ENCODE assay signal across 11 cellular contexts in genomic region chr17:20074001-20074400, GRCh38.
DNase-seq lines count a peak whose midpoint lies in the region; ATAC-seq and TF ChIP-seq lines count a peak whose summit lies in the region.
"Had no signal": no experiment of that assay in that cellular context is flagged by ENCODE, and none has a peak within 500 bp of the region (broad histone marks: within the 10 kb centered on the region; RNA-seq: fewer than 3 reads in every experiment).

No MANE protein-coding gene starts in this region.

- no peak overlapping the region for H2AK5ac ChIP-seq in mesenchymal stem cell (ENCODE audit: low read length, severe bottlenecking)

- no peak overlapping the region for H3K14ac ChIP-seq in mesenchymal stem cell (ENCODE audit: low read length in 2 of 2)

- no peak overlapping the region for H2BK5ac ChIP-seq in mesenchymal stem cell (ENCODE audit: low read depth, low read length, poor library complexity, severe bottlenecking)

- H3K23ac ChIP-seq in mesenchymal stem cell (ENCODE audit: low read length in 2 of 2) = no peak overlapping the region

- H4K91ac ChIP-seq in mesenchymal stem cell (ENCODE audit: low read length) = no peak overlapping the region

- no peaks in the 10 kb centered on the region for H3K79me1 ChIP-seq in mesenchymal stem cell (replicated peaks; ENCODE audit: low read length, poor library complexity, severe bottlenecking)

- H3K27ac Mint-ChIP-seq in activated T-cell treated with anti-CD3 and anti-CD28 coated beads, Interleukin-2, amount 50 U/mL, for 24 hours = peak overlapping the region; percentile 22
- peak overlapping the region; percentile 80 for H3K27ac Mint-ChIP-seq in activated naive CD8-positive, alpha-beta T cell treated with anti-CD3 and anti-CD28 coated beads, Interleukin-2, amount 50 U/mL, for 24 hours
- H3K27ac Mint-ChIP-seq: activated B cell treated with CpG ODN at 0.5 μM for 24 hours, mesothelial cell of epicardium had no signal

- H3K27ac ChIP-seq in mesenchymal stem cell (ENCODE audit: low read length, poor library complexity, severe bottlenecking) = no peak overlapping the region
- peak overlapping the region; percentile 59 to 77 for H3K27ac ChIP-seq in tibial artery

- no peak for TF ChIP-seq CTCF in tibial artery (IDR thresholded peaks at IDR 0.05)

- peaks cover 29% of the 10 kb centered on the region for H3K4me1 Mint-ChIP-seq in activated T-cell treated with anti-CD3 and anti-CD28 coated beads, Interleukin-2, amount 50 U/mL, for 24 hours (ENCODE audit: low read depth)
- H3K4me1 Mint-ChIP-seq in activated naive CD8-positive, alpha-beta T cell treated with anti-CD3 and anti-CD28 coated beads, Interleukin-2, amount 50 U/mL, for 24 hours = peaks cover 44% of the 10 kb centered on the region

- 72% methylated on average over 7 of the region's 7 CpGs for WGBS in mesenchymal stem cell

- H3K36me3 Mint-ChIP-seq in activated T-cell treated with anti-CD3 and anti-CD28 coated beads, Interleukin-2, amount 50 U/mL, for 24 hours (ENCODE audit: low read depth) = no peaks in the 10 kb centered on the region
- no peaks in the 10 kb centered on the region for H3K36me3 Mint-ChIP-seq in activated naive CD8-positive, alpha-beta T cell treated with anti-CD3 and anti-CD28 coated beads, Interleukin-2, amount 50 U/mL, for 24 hours (ENCODE audit: low read depth)
- H3K36me3 Mint-ChIP-seq: mesothelial cell of epicardium had no signal

- peaks cover 0 to 26% of the 10 kb centered on the region in 2 experiments for H3K27me3 ChIP-seq in mesenchymal stem cell (ENCODE audit: control insufficient read depth in 1 of 2, insufficient read depth in 1 of 2, low read length in 2 of 2)
- H3K27me3 ChIP-seq in tibial artery = no peaks in the 10 kb centered on the region

- H3K9me3 Mint-ChIP-seq in activated T-cell treated with anti-CD3 and anti-CD28 coated beads, Interleukin-2, amount 50 U/mL, for 24 hours = no peaks in the 10 kb centered on the region
- no peaks in the 10 kb centered on the region for H3K9me3 Mint-ChIP-seq in activated naive CD8-positive, alpha-beta T cell treated with anti-CD3 and anti-CD28 coated beads, Interleukin-2, amount 50 U/mL, for 24 hours
- H3K9me3 Mint-ChIP-seq: activated B cell treated with CpG ODN at 0.5 μM for 24 hours, mesothelial cell of epicardium had no signal

- no peaks in the 10 kb centered on the region for H3K36me3 ChIP-seq in mesenchymal stem cell (ENCODE audit: control insufficient read depth in 1 of 2, insufficient read depth in 2 of 2, low read depth in 1 of 2, low read length in 2 of 2)
- H3K36me3 ChIP-seq in tibial artery = no peaks in the 10 kb centered on the region

- H3K18ac ChIP-seq in mesenchymal stem cell (ENCODE audit: low read depth in 1 of 2, low read length in 2 of 2) = no peak overlapping the region

- intact Hi-C loops in tibial artery (cut with DNase I; ENCODE audit: low total_unique reads) = no loop called here

- peak; percentile 5 for ATAC-seq in activated naive CD8-positive, alpha-beta T cell treated with anti-CD3 and anti-CD28 coated beads, Interleukin-2, amount 50 U/mL, for 24 hours
- ATAC-seq in GM21825 (IDR thresholded peaks at IDR 0.05; ENCODE audit: unreplicated experiment) = no peak
- ATAC-seq in HG03139 (IDR thresholded peaks at IDR 0.05; ENCODE audit: unreplicated experiment) = no peak

- no peak overlapping the region for H2AFZ ChIP-seq in mesenchymal stem cell (ENCODE audit: low read depth, low read length)

- H3K4me2 ChIP-seq in mesenchymal stem cell (ENCODE audit: low read length, poor library complexity, severe bottlenecking) = no peak overlapping the region

- no peak overlapping the region for H2BK12ac ChIP-seq in mesenchymal stem cell (ENCODE audit: low read length in 2 of 2)

- H3K27me3 Mint-ChIP-seq in activated T-cell treated with anti-CD3 and anti-CD28 coated beads, Interleukin-2, amount 50 U/mL, for 24 hours = no peaks in the 10 kb centered on the region
- H3K27me3 Mint-ChIP-seq in activated naive CD8-positive, alpha-beta T cell treated with anti-CD3 and anti-CD28 coated beads, Interleukin-2, amount 50 U/mL, for 24 hours = peaks cover 2% of the 10 kb centered on the region

- no peaks in the 10 kb centered on the region for H3K9me3 ChIP-seq in mesenchymal stem cell (ENCODE audit: control insufficient read depth, low read length)
- H3K9me3 ChIP-seq in tibial artery = no peaks in the 10 kb centered on the region

- no peak for DNase-seq in activated T-cell treated with anti-CD3 and anti-CD28 coated beads, Interleukin-2, amount 50 U/mL, for 24 hours
- DNase-seq in activated T-cell treated with anti-CD3 and anti-CD28 coated beads for 4 hours (no peak), mesenchymal stem cell (no peak), tibial artery (no peak), iPS-NIHi11 (ENCODE audit: low spot score) (no peak)
- DNase-seq in activated naive CD8-positive, alpha-beta T cell treated with anti-CD3 and anti-CD28 coated beads, Interleukin-2, amount 50 U/mL, for 24 hours = no peak
- DNase-seq: activated B cell treated with CpG ODN at 0.5 μM for 24 hours, NCI-H1105 had no signal

- H3K4me3 ChIP-seq in mesenchymal stem cell (ENCODE audit: insufficient read depth in 1 of 2, low read depth in 1 of 2, low read length in 2 of 2) (peak overlapping the region in 1 of 2 experiments; percentile 76), tibial artery (peak overlapping the region; percentile 37 to 45)

- H4K8ac ChIP-seq in mesenchymal stem cell (ENCODE audit: low read length) = no peak overlapping the region

- H3K4me1 ChIP-seq in mesenchymal stem cell (ENCODE audit: control insufficient read depth, insufficient read depth, low read depth, low read length) (peaks cover 2% of the 10 kb centered on the region), tibial artery (peaks cover 0 to 72% (median 17%) of the 10 kb centered on the region in 4 donors)

- no peak overlapping the region for H3K4ac ChIP-seq in mesenchymal stem cell (ENCODE audit: low read depth in 1 of 2, low read length in 2 of 2)

- peak overlapping the region; percentile 64 for H3K9ac ChIP-seq in mesenchymal stem cell (ENCODE audit: low read length)

- H2BK15ac ChIP-seq in mesenchymal stem cell (ENCODE audit: low read depth, poor library complexity, severe bottlenecking) = no peak overlapping the region

- H2BK120ac ChIP-seq in mesenchymal stem cell (ENCODE audit: low read depth, low read length) = no peak overlapping the region

- peak overlapping the region; percentile 53 for H3K4me3 Mint-ChIP-seq in activated T-cell treated with anti-CD3 and anti-CD28 coated beads, Interleukin-2, amount 50 U/mL, for 24 hours
- peak overlapping the region; percentile 56 for H3K4me3 Mint-ChIP-seq in activated naive CD8-positive, alpha-beta T cell treated with anti-CD3 and anti-CD28 coated beads, Interleukin-2, amount 50 U/mL, for 24 hours
- H3K4me3 Mint-ChIP-seq: mesothelial cell of epicardium had no signal
